8 cellular contexts compared by ENCODE assay signal in genomic region chr6:35731736-35732532, GRCh38. TPM values are rescaled to one million over a fixed set of nuclear protein-coding genes. Genes with fewer than 3 reads are reported as not detected.
DNase-seq lines count a peak whose midpoint lies in the region; ATAC-seq and TF ChIP-seq lines count a peak whose summit lies in the region.

No MANE protein-coding gene starts in this region.

- H3K27me3 ChIP-seq in ACC112 (ENCODE audit: insufficient read depth, low read length) (no peaks in the 10 kb centered on the region), colonic mucosa (no peaks in the 10 kb centered on the region)

- peak; percentile 74 for DNase-seq in NCI-H226
- peak; percentile 97 for DNase-seq in activated CD4-positive, alpha-beta T cell treated with anti-CD3 and anti-CD28 coated beads for 48 hours
- DNase-seq in colonic mucosa: peak; percentile 97
- peak; percentile 97 for DNase-seq in left kidney (ENCODE audit: low read depth, low spot score)
- DNase-seq in stimulated activated CD4-positive, alpha-beta T cell treated with anti-CD3 and anti-CD28 coated beads, Interleukin-1b, Interleukin-23, amount 100 ng/mL, for 4 hours (ENCODE audit: low read depth in 2 of 2): peak; percentile 93 to 95

- ATAC-seq in GM18511 (IDR thresholded peaks at IDR 0.05; ENCODE audit: unreplicated experiment) (peak; percentile 57), HG03039 (IDR thresholded peaks at IDR 0.05; ENCODE audit: unreplicated experiment) (peak; percentile 41)

- intact Hi-C loops in colonic mucosa (cut with DNase I): loop anchor here (2.0 kb wide), 1 partner anchor 45 kb away; no protein-coding TSS in a partner anchor

- H3K9me3 ChIP-seq in colonic mucosa: no peaks in the 10 kb centered on the region

- H3K4me3 ChIP-seq in ACC112 (ENCODE audit: low read depth, low read length) (peak overlapping the region; percentile 81), colonic mucosa (peak overlapping the region; percentile 66)

- H3K27ac ChIP-seq in ACC112 (ENCODE audit: low read depth, low read length) (peak overlapping the region; percentile 98), colonic mucosa (peak overlapping the region; percentile 97)

- H3K4me1 ChIP-seq in ACC112 (ENCODE audit: control insufficient read depth, insufficient read depth, low read length, unreplicated experiment) (peaks cover 55% of the 10 kb centered on the region), colonic mucosa (peaks cover 43% of the 10 kb centered on the region)

- peak overlapping the region; percentile 88 to 93 for H3K9ac ChIP-seq in colonic mucosa (ENCODE audit: low read depth in 2 of 2, low read length in 2 of 2)

- no peak for TF ChIP-seq CTCF in colonic mucosa (IDR thresholded peaks at IDR 0.05)

- H3K36me3 ChIP-seq in ACC112 (ENCODE audit: insufficient read depth, low read length): no peaks in the 10 kb centered on the region
- H3K36me3 ChIP-seq in colonic mucosa: no peaks in the 10 kb centered on the region

- H3K79me2 ChIP-seq in ACC112 (ENCODE audit: control insufficient read depth, insufficient read depth, low read length, unreplicated experiment): no peaks in the 10 kb centered on the region

- peak overlapping the region; percentile 84 for H2AFZ ChIP-seq in ACC112 (ENCODE audit: low read length, unreplicated experiment)

RNA-seq across cellular contexts. Expression of gene ARMC12, which starts 4.9 kb away (rescaled TPM):
- under 1 TPM in 1 of 2 donors, not detected in 1; 0.30 TPM for total RNA-seq in colonic mucosa

RNA-seq across cellular contexts. Expression of gene FKBP5, which starts 43.2 kb away (rescaled TPM):
- 10 to 100 TPM; 29.1 to 54.7 TPM for total RNA-seq in colonic mucosa

RNA-seq across cellular contexts. Expression of gene CLPSL2, which starts 44.5 kb away (rescaled TPM):
- total RNA-seq in colonic mucosa: not detected

RNA-seq across cellular contexts. Expression of gene CLPSL1, which starts 48.9 kb away (rescaled TPM):
- total RNA-seq in colonic mucosa: not detected

Comparison
In these comparisons a context has a peak if more than half of its experiments do, and no peak if none do; other contexts are left out.
1. Peak in every context shown above with its lines: DNase-seq, ATAC-seq, H3K4me3 ChIP-seq and H3K27ac ChIP-seq.